8 cellular contexts compared by ENCODE assay signal in the genomic region with DNA sequence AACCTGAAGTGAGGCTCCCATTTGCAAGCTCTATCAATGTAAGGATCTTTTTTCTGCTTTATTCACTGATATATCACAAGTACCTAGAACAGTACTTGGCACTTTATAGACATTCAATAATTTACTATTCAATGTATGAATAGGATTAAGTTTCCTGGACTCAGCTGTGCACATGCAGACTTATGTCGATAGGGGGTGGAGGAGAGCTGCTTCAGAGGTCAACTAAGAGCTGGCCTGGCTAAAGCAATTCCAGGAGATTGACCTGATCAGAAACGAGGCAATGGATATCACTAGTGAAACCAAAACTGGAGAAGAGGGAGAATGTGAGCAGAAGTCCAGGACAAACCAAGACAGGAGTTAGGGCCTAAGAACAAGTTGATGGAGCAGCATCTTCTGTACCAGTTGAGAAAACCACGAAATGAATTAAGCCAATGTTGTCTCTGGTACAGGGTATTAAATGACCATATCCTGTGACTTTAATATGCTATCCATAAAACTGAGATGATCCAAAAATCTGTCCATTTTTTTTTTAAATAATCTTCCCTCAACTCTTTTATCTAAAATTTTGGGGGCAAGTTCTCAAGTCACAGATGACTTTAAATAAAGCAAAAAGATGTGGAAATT.
A peak's percentile ranks its signal among the peaks of the same experiment; 100 is the strongest.
DNase-seq lines count a peak whose midpoint lies in the region; ATAC-seq, FAIRE-seq and TF ChIP-seq lines count a peak whose summit lies in the region.

No MANE protein-coding gene starts in this region.

- H4K20me1 ChIP-seq in GM23338 (replicated peaks; ENCODE audit: insufficient read depth), result no peaks in the 10 kb centered on the region

- FAIRE-seq in D721Med (lab: Jason Lieb, UNC), result peak; percentile 41
- FAIRE-seq in urothelium cell line (lab: Jason Lieb, UNC), result no peak

- peaks cover 15% of the 10 kb centered on the region for H3K4me1 Mint-ChIP-seq in GM23338
- peaks cover 10% of the 10 kb centered on the region for H3K4me1 Mint-ChIP-seq in MCF 10A (ENCODE audit: insufficient read depth, unreplicated experiment)

- no peaks in the 10 kb centered on the region for H3K9me2 ChIP-seq in GM23338 (ENCODE audit: insufficient read depth)

- no peak overlapping the region for H3K4me2 ChIP-seq in GM23338

- BruUV-seq in MCF 10A (replicated peaks; lab: Mats Ljungman, UMichigan), result no TSS peak

- no peak overlapping the region for H3K4me3 Mint-ChIP-seq in GM23338
- H3K4me3 Mint-ChIP-seq in MCF 10A (ENCODE audit: unreplicated experiment), result no peak overlapping the region

- H3K27me3 Mint-ChIP-seq in GM23338 (ENCODE audit: insufficient read depth, low read depth, poor library complexity) (no peaks in the 10 kb centered on the region), MCF 10A (ENCODE audit: insufficient read depth, unreplicated experiment) (no peaks in the 10 kb centered on the region)

- H3K9me3 Mint-ChIP-seq in GM23338, result no peaks in the 10 kb centered on the region
- no peaks in the 10 kb centered on the region for H3K9me3 Mint-ChIP-seq in MCF 10A (ENCODE audit: unreplicated experiment)

- no peak overlapping the region for H3K27ac ChIP-seq in GM23338 (ENCODE audit: low read depth)

- H3K27ac Mint-ChIP-seq in GM23338 (no peak overlapping the region), MCF 10A (ENCODE audit: low read depth, unreplicated experiment) (no peak overlapping the region)

- no peak overlapping the region for H3K4me3 ChIP-seq in GM23338

- ATAC-seq in GM23338 (peak; percentile 96), GM21825 (IDR thresholded peaks at IDR 0.05; ENCODE audit: unreplicated experiment) (no peak), HG02588 (IDR thresholded peaks at IDR 0.05; ENCODE audit: unreplicated experiment) (no peak)

- peaks cover 18% of the 10 kb centered on the region; the same call in 1 of the 2 replicates for H3K4me1 ChIP-seq in GM23338 (ENCODE audit: insufficient read depth)

- no peaks in the 10 kb centered on the region for H3F3A ChIP-seq in GM23338 (replicated peaks; ENCODE audit: low read depth)

- CTCF ChIA-PET in MCF 10A (lab: Yijun Ruan, JAX), result interaction anchor here (0.5 to 3.9 kb wide), 21 partner anchors 9 to 1681 kb away, joined by 3 to 32 read pairs (median 3); no protein-coding TSS in a partner anchor

- DNase-seq in D721Med (ENCODE audit: insufficient read length, low spot score) (no peak), GM23338 (ENCODE audit: low spot score) (peak; percentile 78), NCI-H2081 (lab: John Stamatoyannopoulos, UW) (peak; percentile 35 to 52), MCF 10A (ENCODE audit: unreplicated experiment) (peak; percentile 70), kidney glomerular epithelial cell (lab: John Stamatoyannopoulos, UW) (peak; percentile 56), urothelium cell line (ENCODE audit: low spot score) (peak; percentile 35)

- POLR2A ChIA-PET in MCF 10A (lab: Yijun Ruan, JAX), result interaction anchor here (0.8 kb wide), 1 partner anchor 252 kb away, joined by 3 read pairs; no protein-coding TSS in a partner anchor

- H3K36me3 ChIP-seq in GM23338 (ENCODE audit: insufficient read depth), result no peaks in the 10 kb centered on the region

- intact Hi-C loops in MCF 10A (cut with micrococcal nuclease), result loop anchor here (1.0 to 5.0 kb wide), 6 partner anchors 180 to 756 kb away; no protein-coding TSS in a partner anchor

- no peaks in the 10 kb centered on the region for H3K27me3 ChIP-seq in GM23338 (ENCODE audit: insufficient read depth)

- H2AFZ ChIP-seq in GM23338, result peak overlapping the region; percentile 91; the same call in 1 of the 2 replicates

- peak; percentile 67 for TF ChIP-seq CTCF in D721Med (IDR thresholded peaks at IDR 0.05; ENCODE audit: insufficient read depth, missing control alignments)
- TF ChIP-seq CTCF in GM23338 (conservative IDR thresholded peaks at IDR 0.05; ENCODE audit: low read depth in 2 of 2), result peak; percentile 86 to 96
- peak; percentile 91 for TF ChIP-seq CTCF in MCF 10A (IDR thresholded peaks at IDR 0.05; ENCODE audit: unreplicated experiment)

- H3K36me3 Mint-ChIP-seq in GM23338 (ENCODE audit: low read depth) (no peaks in the 10 kb centered on the region), MCF 10A (ENCODE audit: insufficient read depth, unreplicated experiment) (peaks cover 10% of the 10 kb centered on the region)

- H3K79me2 ChIP-seq in GM23338 (replicated peaks; ENCODE audit: insufficient read depth), result no peaks in the 10 kb centered on the region

TF ChIP-seq in GM23338, 12 proteins besides CTCF, POLR2A, EP300 and RAD21:
- TF ChIP-seq, protein P1, sequence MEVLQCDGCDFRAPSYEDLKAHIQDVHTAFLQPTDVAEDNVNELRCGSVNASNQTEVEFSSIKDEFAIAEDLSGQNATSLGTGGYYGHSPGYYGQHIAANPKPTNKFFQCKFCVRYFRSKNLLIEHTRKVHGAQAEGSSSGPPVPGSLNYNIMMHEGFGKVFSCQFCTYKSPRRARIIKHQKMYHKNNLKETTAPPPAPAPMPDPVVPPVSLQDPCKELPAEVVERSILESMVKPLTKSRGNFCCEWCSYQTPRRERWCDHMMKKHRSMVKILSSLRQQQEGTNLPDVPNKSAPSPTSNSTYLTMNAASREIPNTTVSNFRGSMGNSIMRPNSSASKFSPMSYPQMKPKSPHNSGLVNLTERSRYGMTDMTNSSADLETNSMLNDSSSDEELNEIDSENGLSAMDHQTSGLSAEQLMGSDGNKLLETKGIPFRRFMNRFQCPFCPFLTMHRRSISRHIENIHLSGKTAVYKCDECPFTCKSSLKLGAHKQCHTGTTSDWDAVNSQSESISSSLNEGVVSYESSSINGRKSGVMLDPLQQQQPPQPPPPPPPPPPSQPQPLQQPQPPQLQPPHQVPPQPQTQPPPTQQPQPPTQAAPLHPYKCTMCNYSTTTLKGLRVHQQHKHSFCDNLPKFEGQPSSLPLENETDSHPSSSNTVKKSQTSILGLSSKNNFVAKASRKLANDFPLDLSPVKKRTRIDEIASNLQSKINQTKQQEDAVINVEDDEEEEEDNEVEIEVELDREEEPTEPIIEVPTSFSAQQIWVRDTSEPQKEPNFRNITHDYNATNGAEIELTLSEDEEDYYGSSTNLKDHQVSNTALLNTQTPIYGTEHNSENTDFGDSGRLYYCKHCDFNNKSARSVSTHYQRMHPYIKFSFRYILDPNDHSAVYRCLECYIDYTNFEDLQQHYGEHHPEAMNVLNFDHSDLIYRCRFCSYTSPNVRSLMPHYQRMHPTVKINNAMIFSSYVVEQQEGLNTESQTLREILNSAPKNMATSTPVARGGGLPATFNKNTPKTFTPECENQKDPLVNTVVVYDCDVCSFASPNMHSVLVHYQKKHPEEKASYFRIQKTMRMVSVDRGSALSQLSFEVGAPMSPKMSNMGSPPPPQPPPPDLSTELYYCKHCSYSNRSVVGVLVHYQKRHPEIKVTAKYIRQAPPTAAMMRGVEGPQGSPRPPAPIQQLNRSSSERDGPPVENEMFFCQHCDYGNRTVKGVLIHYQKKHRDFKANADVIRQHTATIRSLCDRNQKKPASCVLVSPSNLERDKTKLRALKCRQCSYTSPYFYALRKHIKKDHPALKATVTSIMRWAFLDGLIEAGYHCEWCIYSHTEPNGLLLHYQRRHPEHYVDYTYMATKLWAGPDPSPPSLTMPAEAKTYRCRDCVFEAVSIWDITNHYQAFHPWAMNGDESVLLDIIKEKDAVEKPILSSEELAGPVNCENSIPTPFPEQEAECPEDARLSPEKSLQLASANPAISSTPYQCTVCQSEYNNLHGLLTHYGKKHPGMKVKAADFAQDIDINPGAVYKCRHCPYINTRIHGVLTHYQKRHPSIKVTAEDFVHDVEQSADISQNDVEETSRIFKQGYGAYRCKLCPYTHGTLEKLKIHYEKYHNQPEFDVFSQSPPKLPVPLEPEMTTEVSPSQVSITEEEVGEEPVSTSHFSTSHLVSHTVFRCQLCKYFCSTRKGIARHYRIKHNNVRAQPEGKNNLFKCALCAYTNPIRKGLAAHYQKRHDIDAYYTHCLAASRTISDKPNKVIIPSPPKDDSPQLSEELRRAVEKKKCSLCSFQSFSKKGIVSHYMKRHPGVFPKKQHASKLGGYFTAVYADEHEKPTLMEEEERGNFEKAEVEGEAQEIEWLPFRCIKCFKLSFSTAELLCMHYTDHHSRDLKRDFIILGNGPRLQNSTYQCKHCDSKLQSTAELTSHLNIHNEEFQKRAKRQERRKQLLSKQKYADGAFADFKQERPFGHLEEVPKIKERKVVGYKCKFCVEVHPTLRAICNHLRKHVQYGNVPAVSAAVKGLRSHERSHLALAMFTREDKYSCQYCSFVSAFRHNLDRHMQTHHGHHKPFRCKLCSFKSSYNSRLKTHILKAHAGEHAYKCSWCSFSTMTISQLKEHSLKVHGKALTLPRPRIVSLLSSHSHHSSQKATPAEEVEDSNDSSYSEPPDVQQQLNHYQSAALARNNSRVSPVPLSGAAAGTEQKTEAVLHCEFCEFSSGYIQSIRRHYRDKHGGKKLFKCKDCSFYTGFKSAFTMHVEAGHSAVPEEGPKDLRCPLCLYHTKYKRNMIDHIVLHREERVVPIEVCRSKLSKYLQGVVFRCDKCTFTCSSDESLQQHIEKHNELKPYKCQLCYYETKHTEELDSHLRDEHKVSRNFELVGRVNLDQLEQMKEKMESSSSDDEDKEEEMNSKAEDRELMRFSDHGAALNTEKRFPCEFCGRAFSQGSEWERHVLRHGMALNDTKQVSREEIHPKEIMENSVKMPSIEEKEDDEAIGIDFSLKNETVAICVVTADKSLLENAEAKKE (CRISPR knock-in tag; IDR thresholded peaks at IDR 0.05), result no peak
- no peak for TF ChIP-seq STAT1 (IDR thresholded peaks at IDR 0.05; ENCODE audit: unreplicated experiment)
- no peak for TF ChIP-seq ZNF114 (CRISPR knock-in tag; IDR thresholded peaks at IDR 0.05)
